In the genomic region with DNA sequence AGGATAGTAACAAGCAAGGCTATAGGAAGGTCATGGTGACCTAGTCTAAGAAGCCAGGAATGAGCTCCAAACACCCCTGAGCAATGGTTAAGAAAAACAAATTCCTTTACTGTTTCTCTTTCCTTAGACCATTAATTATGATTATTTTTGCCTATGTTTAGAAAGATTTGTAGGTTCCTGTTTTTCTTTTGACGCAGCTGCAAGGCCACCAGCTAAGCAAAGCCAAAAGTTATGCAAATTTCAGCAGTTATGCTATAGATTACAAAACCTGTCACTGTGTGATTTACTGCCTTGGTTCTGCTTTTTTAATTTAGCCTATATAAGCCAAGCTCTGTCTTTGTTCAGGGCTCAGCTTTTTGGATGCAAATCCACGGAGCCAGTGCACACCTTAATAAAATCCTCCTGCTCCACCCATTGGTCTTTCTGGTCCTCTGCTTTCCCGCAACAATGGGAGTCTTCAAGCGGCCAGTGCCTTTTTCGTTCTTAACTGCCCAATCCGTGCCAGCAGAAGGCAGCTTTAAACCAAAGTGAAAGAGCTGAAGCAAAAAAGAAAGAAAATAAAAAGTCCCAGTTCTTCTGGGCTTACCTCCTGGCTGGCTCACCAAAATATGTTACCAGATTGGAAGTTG, we compare ENCODE assay signal across 8 cellular contexts. TPM values are rescaled to one million over a fixed set of nuclear protein-coding genes. Genes with fewer than 3 reads are reported as not detected.
DNase-seq lines count a peak whose midpoint lies in the region; ATAC-seq and TF ChIP-seq lines count a peak whose summit lies in the region.

No MANE protein-coding gene starts in this region.

- no peaks in the 10 kb centered on the region for H3K9me3 ChIP-seq in MG63

- ATAC-seq in GM18499 (IDR thresholded peaks at IDR 0.05; ENCODE audit: insufficient read depth, unreplicated experiment): peak; percentile 51
- peak; percentile 29 for ATAC-seq in GM21825 (IDR thresholded peaks at IDR 0.05; ENCODE audit: unreplicated experiment)

- DNase-seq in MG63: no peak
- DNase-seq in activated naive CD8-positive, alpha-beta T cell treated with anti-CD3 and anti-CD28 coated beads for 36 hours: peak; percentile 10
- no peak for DNase-seq in mesothelial cell of epicardium (ENCODE audit: low spot score in 2 of 2, unreplicated experiment in 2 of 2)
- no peak for DNase-seq in G401 (ENCODE audit: low spot score)
- no peak for DNase-seq in hepatic stellate cell (ENCODE audit: low spot score)
- no peak for DNase-seq in glutamatergic neuron

- peaks cover 5% of the 10 kb centered on the region for H3K9me3 Mint-ChIP-seq in activated naive CD8-positive, alpha-beta T cell treated with anti-CD3 and anti-CD28 coated beads for 36 hours
- H3K9me3 Mint-ChIP-seq in mesothelial cell of epicardium (no peaks in the 10 kb centered on the region), glutamatergic neuron (ENCODE audit: unreplicated experiment) (peaks cover 2% of the 10 kb centered on the region)

- H3K27me3 Mint-ChIP-seq in activated naive CD8-positive, alpha-beta T cell treated with anti-CD3 and anti-CD28 coated beads for 36 hours: no peaks in the 10 kb centered on the region
- H3K27me3 Mint-ChIP-seq in mesothelial cell of epicardium (ENCODE audit: low read depth) (no peaks in the 10 kb centered on the region), glutamatergic neuron (ENCODE audit: unreplicated experiment) (peaks cover 2% of the 10 kb centered on the region)

- H3K4me3 ChIP-seq in MG63: peak overlapping the region; percentile 86

- H3K4me1 Mint-ChIP-seq in activated naive CD8-positive, alpha-beta T cell treated with anti-CD3 and anti-CD28 coated beads for 36 hours: peaks cover 24% of the 10 kb centered on the region
- H3K4me1 Mint-ChIP-seq in mesothelial cell of epicardium: peaks cover 30% of the 10 kb centered on the region
- peaks cover 11% of the 10 kb centered on the region for H3K4me1 Mint-ChIP-seq in glutamatergic neuron (ENCODE audit: low read depth, unreplicated experiment)

- H3K36me3 Mint-ChIP-seq in activated naive CD8-positive, alpha-beta T cell treated with anti-CD3 and anti-CD28 coated beads for 36 hours: peaks cover 13% of the 10 kb centered on the region
- H3K36me3 Mint-ChIP-seq in mesothelial cell of epicardium (peaks cover under 1% of the 10 kb centered on the region), glutamatergic neuron (ENCODE audit: unreplicated experiment) (no peaks in the 10 kb centered on the region)

- in situ Hi-C loops in G401 (cut with HindIII; ENCODE audit: low sequenced_read_pairs): no loop called here

- no peaks in the 10 kb centered on the region; the same call in none of the 2 replicates for H3K36me3 ChIP-seq in MG63

- peak overlapping the region; percentile 82 for H3K4me3 Mint-ChIP-seq in activated naive CD8-positive, alpha-beta T cell treated with anti-CD3 and anti-CD28 coated beads for 36 hours
- H3K4me3 Mint-ChIP-seq in mesothelial cell of epicardium (peak overlapping the region; percentile 28), glutamatergic neuron (ENCODE audit: unreplicated experiment) (no peak overlapping the region)

- no peaks in the 10 kb centered on the region for H3K27me3 ChIP-seq in MG63

- TF ChIP-seq CTCF in mesothelial cell of epicardium (IDR thresholded peaks at IDR 0.05; ENCODE audit: unreplicated experiment) (no peak), glutamatergic neuron (IDR thresholded peaks at IDR 0.05; ENCODE audit: partially characterized antibody, unreplicated experiment) (no peak)

- peak overlapping the region; percentile 96 for H3K27ac Mint-ChIP-seq in activated naive CD8-positive, alpha-beta T cell treated with anti-CD3 and anti-CD28 coated beads for 36 hours
- peak overlapping the region; percentile 96 for H3K27ac Mint-ChIP-seq in mesothelial cell of epicardium
- no peak overlapping the region for H3K27ac Mint-ChIP-seq in glutamatergic neuron (ENCODE audit: unreplicated experiment)

RNA-seq across cellular contexts. Expression of a gene that starts 1.4 kb away (rescaled TPM):
- total RNA-seq in MG63 (2014; rRNA removed; shearing (Covaris generic); ENCODE audit: low replicate concordance): 1.2 and 8.6 TPM in 2 replicates
- total RNA-seq in activated naive CD8-positive, alpha-beta T cell treated with anti-CD3 and anti-CD28 coated beads for 36 hours: 10 to 100 TPM; 14.6 to 16.6 TPM
- 14.0 to 15.5 TPM (median 15.5 TPM) in 3 replicates for total RNA-seq in mesothelial cell of epicardium
- 5.7 and 10.7 TPM in 2 replicates for total RNA-seq in G401 (2014; rRNA removed; shearing (Covaris generic))
- 4.2 TPM for total RNA-seq in glutamatergic neuron (ENCODE audit: unreplicated experiment)
